Comparison of ENCODE assay signal across 20 cellular contexts in genomic region chr7:79287976-79288375, GRCh38.
"Had no signal": no experiment of that assay in that cellular context is flagged by ENCODE, and none has a peak within 500 bp of the region (broad histone marks: within the 10 kb centered on the region; RNA-seq: fewer than 3 reads in every experiment).

No MANE protein-coding gene starts in this region.

- H3K27ac ChIP-seq: cardiac muscle cell, colonic mucosa, neutrophil, right atrium auricular region, tibial artery, vagina, VCaP had no signal

- H3K4me1 Mint-ChIP-seq: activated CD4-positive, alpha-beta memory T cell treated with anti-CD3 and anti-CD28 coated beads, Interleukin-2, amount 10 ng/mL, durations not matched to agents 7 days and 5 days; activated CD4-positive, alpha-beta T cell treated with anti-CD3 and anti-CD28 coated beads for 36 hours; activated naive CD8-positive, alpha-beta T cell treated with anti-CD3 and anti-CD28 coated beads, Interleukin-2, amount 10 ng/mL, durations not matched to agents 7 days and 5 days; naive thymus-derived CD4-positive, alpha-beta T cell; stimulated activated effector memory CD8-positive, alpha-beta T cell treated with anti-CD3 and anti-CD28 coated beads, Interleukin-12 subunit alpha, Interleukin-12 subunit beta, amount 100 ng/mL, for 72 hours had no signal

- H3K27ac Mint-ChIP-seq: activated CD4-positive, alpha-beta memory T cell treated with anti-CD3 and anti-CD28 coated beads, Interleukin-2, amount 10 ng/mL, durations not matched to agents 7 days and 5 days; activated CD4-positive, alpha-beta T cell treated with anti-CD3 and anti-CD28 coated beads for 36 hours; activated naive CD8-positive, alpha-beta T cell treated with anti-CD3 and anti-CD28 coated beads, Interleukin-2, amount 10 ng/mL, durations not matched to agents 7 days and 5 days; activated T-cell treated with anti-CD3 and anti-CD28 coated beads, Interleukin-2, amount 50 U/mL, for 72 hours; naive thymus-derived CD4-positive, alpha-beta T cell; stimulated activated effector memory CD8-positive, alpha-beta T cell treated with anti-CD3 and anti-CD28 coated beads, Interleukin-12 subunit alpha, Interleukin-12 subunit beta, amount 100 ng/mL, for 72 hours had no signal

- H3K4me3 Mint-ChIP-seq: activated CD4-positive, alpha-beta memory T cell treated with anti-CD3 and anti-CD28 coated beads, Interleukin-2, amount 10 ng/mL, durations not matched to agents 7 days and 5 days; activated CD4-positive, alpha-beta T cell treated with anti-CD3 and anti-CD28 coated beads for 36 hours; activated naive CD8-positive, alpha-beta T cell treated with anti-CD3 and anti-CD28 coated beads, Interleukin-2, amount 10 ng/mL, durations not matched to agents 7 days and 5 days; activated T-cell treated with anti-CD3 and anti-CD28 coated beads, Interleukin-2, amount 50 U/mL, for 72 hours; naive thymus-derived CD4-positive, alpha-beta T cell; stimulated activated effector memory CD8-positive, alpha-beta T cell treated with anti-CD3 and anti-CD28 coated beads, Interleukin-12 subunit alpha, Interleukin-12 subunit beta, amount 100 ng/mL, for 72 hours had no signal

- H3K36me3 ChIP-seq: cardiac muscle cell, colonic mucosa, neutrophil, right atrium auricular region, tibial artery, vagina had no signal

- DNase-seq: activated CD4-positive, alpha-beta memory T cell treated with anti-CD3 and anti-CD28 coated beads, Interleukin-2, amount 10 ng/mL, durations not matched to agents 7 days and 5 days; activated CD4-positive, alpha-beta T cell treated with anti-CD3 and anti-CD28 coated beads for 36 hours; activated gamma-delta T cell treated with Interleukin-2 at 50 U/mL for 16 hours; activated naive CD8-positive, alpha-beta T cell treated with anti-CD3 and anti-CD28 coated beads, Interleukin-2, amount 10 ng/mL, durations not matched to agents 7 days and 5 days; activated T-cell treated with anti-CD3 and anti-CD28 coated beads, Interleukin-2, amount 50 U/mL, for 72 hours; aorta; colonic mucosa; kidney; midbrain; naive thymus-derived CD4-positive, alpha-beta T cell; T-helper 9 cell; tibial artery had no signal

- H3K4me2 ChIP-seq: smooth muscle cell had no signal

- H3K27me3 Mint-ChIP-seq: activated CD4-positive, alpha-beta memory T cell treated with anti-CD3 and anti-CD28 coated beads, Interleukin-2, amount 10 ng/mL, durations not matched to agents 7 days and 5 days had no signal

- H3K4me1 ChIP-seq: colonic mucosa, right atrium auricular region, vagina had no signal

- H3K4me3 ChIP-seq: cardiac muscle cell, colonic mucosa, right atrium auricular region, smooth muscle cell, tibial artery, vagina had no signal

- H3K36me3 Mint-ChIP-seq: activated naive CD8-positive, alpha-beta T cell treated with anti-CD3 and anti-CD28 coated beads, Interleukin-2, amount 10 ng/mL, durations not matched to agents 7 days and 5 days; stimulated activated effector memory CD8-positive, alpha-beta T cell treated with anti-CD3 and anti-CD28 coated beads, Interleukin-12 subunit alpha, Interleukin-12 subunit beta, amount 100 ng/mL, for 72 hours had no signal

- H3K27me3 ChIP-seq: cardiac muscle cell, colonic mucosa, right atrium auricular region, tibial artery, vagina had no signal

- H3K9me3 Mint-ChIP-seq: activated CD4-positive, alpha-beta memory T cell treated with anti-CD3 and anti-CD28 coated beads, Interleukin-2, amount 10 ng/mL, durations not matched to agents 7 days and 5 days; activated naive CD8-positive, alpha-beta T cell treated with anti-CD3 and anti-CD28 coated beads, Interleukin-2, amount 10 ng/mL, durations not matched to agents 7 days and 5 days had no signal

- FAIRE-seq: endothelial cell of umbilical vein had no signal

- H3K9me3 ChIP-seq: colonic mucosa, neutrophil, right atrium auricular region, tibial artery, vagina had no signal
